In genomic region chr14:95537298-95538089, GRCh38 we compare ENCODE assay signal across 1 cellular context.
TF ChIP-seq lines count a peak whose summit lies in the region.

No MANE protein-coding gene starts in this region.

TF ChIP-seq in GM12878, 131 proteins besides CTCF, POLR2A, EP300 and RAD21:
- no peak for TF ChIP-seq BCL3 (IDR thresholded peaks at IDR 0.05; ENCODE audit: borderline replicate concordance, insufficient read depth, low read depth, low read length, poor library complexity, severe bottlenecking)
- no peak for TF ChIP-seq NRF1 (conservative IDR thresholded peaks at IDR 0.05; ENCODE audit: low read depth, low read length)
- TF ChIP-seq NFYA (IDR thresholded peaks at IDR 0.05; ENCODE audit: borderline replicate concordance, low read depth, low read length), result no peak
- TF ChIP-seq CEBPZ (IDR thresholded peaks at IDR 0.05; ENCODE audit: low read depth, low read length), result no peak
- TF ChIP-seq WRNIP1 (IDR thresholded peaks at IDR 0.05; ENCODE audit: borderline replicate concordance, low read depth, low read length), result no peak
- TF ChIP-seq CREB1 (IDR thresholded peaks at IDR 0.05; ENCODE audit: low read depth), result no peak
- TF ChIP-seq SMAD1 (IDR thresholded peaks at IDR 0.05; ENCODE audit: low read depth, partially characterized antibody), result no peak
- TF ChIP-seq SREBF1 (IDR thresholded peaks at IDR 0.05; ENCODE audit: low read length), result no peak
- no peak for TF ChIP-seq MTA3 (IDR thresholded peaks at IDR 0.05; ENCODE audit: borderline replicate concordance, low read length)
- TF ChIP-seq SUZ12 (IDR thresholded peaks at IDR 0.05; ENCODE audit: unreplicated experiment), result no peak
- TF ChIP-seq NR2F1 (conservative IDR thresholded peaks at IDR 0.05), result no peak
- no peak for TF ChIP-seq STAT3 (IDR thresholded peaks at IDR 0.05; ENCODE audit: low read depth, low read length)
- no peak for TF ChIP-seq E4F1 (IDR thresholded peaks at IDR 0.05; ENCODE audit: borderline replicate concordance, partially characterized antibody)
- TF ChIP-seq TCF7 (IDR thresholded peaks at IDR 0.05; ENCODE audit: borderline replicate concordance), result no peak
- TF ChIP-seq TARDBP (IDR thresholded peaks at IDR 0.05; ENCODE audit: borderline replicate concordance), result no peak
